21 cellular contexts compared by ENCODE assay signal in the genomic region with DNA sequence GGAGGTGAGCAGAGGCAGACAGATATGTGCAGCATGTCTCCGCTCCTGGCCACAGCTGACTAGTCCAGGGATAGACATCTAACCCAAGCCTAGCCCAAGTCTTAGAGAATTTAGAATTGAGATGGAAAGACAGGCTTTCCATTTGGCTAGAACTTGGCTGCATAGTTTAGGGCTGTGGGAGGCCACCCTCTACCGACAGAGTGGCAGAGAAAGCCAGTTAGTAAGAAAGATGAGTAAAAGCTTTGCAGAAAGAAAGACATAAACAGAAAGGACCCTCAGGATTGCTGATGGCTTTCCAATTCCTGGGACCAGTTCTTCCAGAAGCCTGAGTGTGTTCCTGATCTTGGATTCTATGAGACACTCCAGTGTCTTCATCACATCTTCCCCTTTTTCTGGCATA.
A peak's percentile ranks its signal among the peaks of the same experiment; 100 is the strongest.
DNase-seq lines count a peak whose midpoint lies in the region; ATAC-seq and TF ChIP-seq lines count a peak whose summit lies in the region.
"Had no signal": no experiment of that assay in that cellular context is flagged by ENCODE, and none has a peak within 500 bp of the region (broad histone marks: within the 10 kb centered on the region; RNA-seq: fewer than 3 reads in every experiment).

No MANE protein-coding gene starts in this region.

- H3K4me3 Mint-ChIP-seq in activated naive CD8-positive, alpha-beta T cell treated with anti-CD3 and anti-CD28 coated beads, Interleukin-2, amount 50 U/mL, for 24 hours: no peak overlapping the region
- H3K4me3 Mint-ChIP-seq in activated naive CD8-positive, alpha-beta T cell treated with anti-CD3 and anti-CD28 coated beads for 36 hours: no peak overlapping the region
- H3K4me3 Mint-ChIP-seq: activated naive CD8-positive, alpha-beta T cell treated with anti-CD3 and anti-CD28 coated beads, Interleukin-2, amount 10 ng/mL, durations not matched to agents 7 days and 5 days; brain; stimulated activated naive B cell treated with anti-CD40 and anti-IgM and Interleukin-4, amounts not matched to agents 10 μg/mL and 1 μg/mL and 100 μg/mL, for 72 hours had no signal

- peaks cover 40% of the 10 kb centered on the region for H3K4me1 Mint-ChIP-seq in activated naive CD8-positive, alpha-beta T cell treated with anti-CD3 and anti-CD28 coated beads, Interleukin-2, amount 50 U/mL, for 24 hours
- H3K4me1 Mint-ChIP-seq in activated naive CD8-positive, alpha-beta T cell treated with anti-CD3 and anti-CD28 coated beads for 36 hours: peaks cover 32% of the 10 kb centered on the region

- no peak overlapping the region for H3K23ac ChIP-seq in mesenchymal stem cell (ENCODE audit: low read length in 2 of 2)

- no peak overlapping the region for H2BK5ac ChIP-seq in mesenchymal stem cell (ENCODE audit: low read depth, low read length, poor library complexity, severe bottlenecking)

- peak overlapping the region in 1 of 2 experiments; percentile 49 for H3K4ac ChIP-seq in mesenchymal stem cell (ENCODE audit: low read depth in 1 of 2, low read length in 2 of 2)

- peaks cover 8% of the 10 kb centered on the region for H3K9me3 Mint-ChIP-seq in activated naive CD8-positive, alpha-beta T cell treated with anti-CD3 and anti-CD28 coated beads, Interleukin-2, amount 50 U/mL, for 24 hours
- H3K9me3 Mint-ChIP-seq in activated naive CD8-positive, alpha-beta T cell treated with anti-CD3 and anti-CD28 coated beads for 36 hours: peaks cover 11% of the 10 kb centered on the region

- no peak overlapping the region for H3K4me3 ChIP-seq in mesenchymal stem cell (ENCODE audit: insufficient read depth in 1 of 2, low read depth in 1 of 2, low read length in 2 of 2)
- H3K4me3 ChIP-seq in heart left ventricle: no peak overlapping the region
- H3K4me3 ChIP-seq: coronary artery, left ventricle myocardium inferior, right lobe of liver, tibial nerve had no signal

- H4K8ac ChIP-seq in mesenchymal stem cell (ENCODE audit: low read length): no peak overlapping the region

- peak overlapping the region; percentile 8 for H2AK5ac ChIP-seq in mesenchymal stem cell (ENCODE audit: low read length, severe bottlenecking)

- H2BK120ac ChIP-seq in mesenchymal stem cell (ENCODE audit: low read depth, low read length): no peak overlapping the region

- no peak for ATAC-seq in activated naive CD8-positive, alpha-beta T cell treated with anti-CD3 and anti-CD28 coated beads, Interleukin-2, amount 50 U/mL, for 24 hours
- no peak for ATAC-seq in heart left ventricle

- H3K79me1 ChIP-seq in mesenchymal stem cell (replicated peaks; ENCODE audit: low read length, poor library complexity, severe bottlenecking): peaks cover 12% of the 10 kb centered on the region

- H3K9ac ChIP-seq in mesenchymal stem cell (ENCODE audit: low read length): no peak overlapping the region

- H3K36me3 ChIP-seq in mesenchymal stem cell (ENCODE audit: control insufficient read depth in 1 of 2, insufficient read depth in 2 of 2, low read depth in 1 of 2, low read length in 2 of 2) (no peaks in the 10 kb centered on the region), heart left ventricle (no peaks in the 10 kb centered on the region)
- H3K36me3 ChIP-seq: left ventricle myocardium inferior, right lobe of liver, tibial nerve had no signal

- H2BK15ac ChIP-seq in mesenchymal stem cell (ENCODE audit: low read depth, poor library complexity, severe bottlenecking): no peak overlapping the region

- no peak overlapping the region for H4K91ac ChIP-seq in mesenchymal stem cell (ENCODE audit: low read length)

- TF ChIP-seq POLR2A in heart left ventricle (IDR thresholded peaks at IDR 0.05): no peak

- no peak for TF ChIP-seq CTCF in heart left ventricle (IDR thresholded peaks at IDR 0.05)

- H3K9me3 ChIP-seq in mesenchymal stem cell (ENCODE audit: control insufficient read depth, low read length) (peaks cover 3% of the 10 kb centered on the region), heart left ventricle (peaks cover 0 to 18% (median 0%) of the 10 kb centered on the region in 12 donors)
- H3K9me3 ChIP-seq: right lobe of liver had no signal

- H3K27ac ChIP-seq in cingulate gyrus (ENCODE audit: low read depth, low read length): peak overlapping the region; percentile 1
- H3K27ac ChIP-seq in mesenchymal stem cell (ENCODE audit: low read length, poor library complexity, severe bottlenecking): peak overlapping the region; percentile 7
- H3K27ac ChIP-seq in heart left ventricle: peak overlapping the region in 1 of 12 donors; percentile 27
- H3K27ac ChIP-seq: 22Rv1, coronary artery, left ventricle myocardium inferior, right lobe of liver, tibial nerve had no signal

- no peaks in the 10 kb centered on the region for H3K27me3 ChIP-seq in mesenchymal stem cell (ENCODE audit: control insufficient read depth in 1 of 2, insufficient read depth in 1 of 2, low read length in 2 of 2)
- H3K27me3 ChIP-seq in heart left ventricle: no peaks in the 10 kb centered on the region
- H3K27me3 ChIP-seq: right lobe of liver, tibial nerve had no signal

- H3K4me2 ChIP-seq in mesenchymal stem cell (ENCODE audit: low read length, poor library complexity, severe bottlenecking): no peak overlapping the region

- H3K4me1 ChIP-seq in mesenchymal stem cell (ENCODE audit: control insufficient read depth, insufficient read depth, low read depth, low read length): peaks cover 14% of the 10 kb centered on the region
- H3K4me1 ChIP-seq in heart left ventricle: peaks cover 0 to 23% (median 3%) of the 10 kb centered on the region in 12 donors

- no peak overlapping the region for H2BK12ac ChIP-seq in mesenchymal stem cell (ENCODE audit: low read length in 2 of 2)

- H2AFZ ChIP-seq in mesenchymal stem cell (ENCODE audit: low read depth, low read length): no peak overlapping the region

- intact Hi-C loops in heart left ventricle (cut with DNase I): no loop called here

- WGBS in mesenchymal stem cell: 91% methylated on average over 2 of the region's 2 CpGs
- 83 to 94% (median 93%) methylated on average over 2 of the region's 2 CpGs for WGBS in heart left ventricle, 4 donors

- H3K36me3 Mint-ChIP-seq in activated naive CD8-positive, alpha-beta T cell treated with anti-CD3 and anti-CD28 coated beads, Interleukin-2, amount 50 U/mL, for 24 hours (ENCODE audit: low read depth): peaks cover 14% of the 10 kb centered on the region
- H3K36me3 Mint-ChIP-seq in activated naive CD8-positive, alpha-beta T cell treated with anti-CD3 and anti-CD28 coated beads for 36 hours: peaks cover 32% of the 10 kb centered on the region

- H3K18ac ChIP-seq in mesenchymal stem cell (ENCODE audit: low read depth in 1 of 2, low read length in 2 of 2): no peak overlapping the region

- no peak overlapping the region for H3K14ac ChIP-seq in mesenchymal stem cell (ENCODE audit: low read length in 2 of 2)

- no peaks in the 10 kb centered on the region for H3K27me3 Mint-ChIP-seq in activated naive CD8-positive, alpha-beta T cell treated with anti-CD3 and anti-CD28 coated beads, Interleukin-2, amount 50 U/mL, for 24 hours
- H3K27me3 Mint-ChIP-seq in activated naive CD8-positive, alpha-beta T cell treated with anti-CD3 and anti-CD28 coated beads for 36 hours: no peaks in the 10 kb centered on the region
- H3K27me3 Mint-ChIP-seq: activated CD8-positive, alpha-beta memory T cell treated with anti-CD3 and anti-CD28 coated beads, Interleukin-2, amount 10 ng/mL, durations not matched to agents 7 days and 5 days; activated naive CD8-positive, alpha-beta T cell treated with anti-CD3 and anti-CD28 coated beads, Interleukin-2, amount 10 ng/mL, durations not matched to agents 7 days and 5 days; brain; stimulated activated naive B cell treated with anti-CD40 and anti-IgM and Interleukin-4, amounts not matched to agents 10 μg/mL and 1 μg/mL and 100 μg/mL, for 72 hours had no signal

- no peak for DNase-seq in activated naive CD8-positive, alpha-beta T cell treated with anti-CD3 and anti-CD28 coated beads, Interleukin-2, amount 50 U/mL, for 24 hours
- DNase-seq in activated naive CD8-positive, alpha-beta T cell treated with anti-CD3 and anti-CD28 coated beads for 36 hours: no peak
- no peak for DNase-seq in mesenchymal stem cell
- DNase-seq in SW480 (ENCODE audit: low spot score): no peak
- DNase-seq in heart left ventricle: no peak
- DNase-seq in dedifferentiated amniotic fluid mesenchymal stem cell (ENCODE audit: extremely low spot score): no peak
- no peak for DNase-seq in Kasumi-1 (lab: John Stamatoyannopoulos, UW)
- DNase-seq: activated CD4-positive, alpha-beta T cell treated with anti-CD3 and anti-CD28 coated beads for 1 hour; activated CD8-positive, alpha-beta memory T cell treated with anti-CD3 and anti-CD28 coated beads, Interleukin-2, amount 10 ng/mL, durations not matched to agents 7 days and 5 days; activated naive CD8-positive, alpha-beta T cell treated with anti-CD3 and anti-CD28 coated beads, Interleukin-2, amount 10 ng/mL, durations not matched to agents 7 days and 5 days; left ventricle myocardium inferior; NCI-H1417; NCI-H2107; NCI-H510A; right lobe of liver; stimulated activated naive B cell treated with anti-CD40 and anti-IgM and Interleukin-4, amounts not matched to agents 10 μg/mL and 1 μg/mL and 100 μg/mL, for 72 hours had no signal

- peak overlapping the region; percentile 41 for H3K27ac Mint-ChIP-seq in activated naive CD8-positive, alpha-beta T cell treated with anti-CD3 and anti-CD28 coated beads, Interleukin-2, amount 50 U/mL, for 24 hours
- H3K27ac Mint-ChIP-seq in activated naive CD8-positive, alpha-beta T cell treated with anti-CD3 and anti-CD28 coated beads for 36 hours: no peak overlapping the region
- H3K27ac Mint-ChIP-seq: activated CD8-positive, alpha-beta memory T cell treated with anti-CD3 and anti-CD28 coated beads, Interleukin-2, amount 10 ng/mL, durations not matched to agents 7 days and 5 days; stimulated activated naive B cell treated with anti-CD40 and anti-IgM and Interleukin-4, amounts not matched to agents 10 μg/mL and 1 μg/mL and 100 μg/mL, for 72 hours had no signal
